ENCODE assay signal across 9 cellular contexts in the genomic region with DNA sequence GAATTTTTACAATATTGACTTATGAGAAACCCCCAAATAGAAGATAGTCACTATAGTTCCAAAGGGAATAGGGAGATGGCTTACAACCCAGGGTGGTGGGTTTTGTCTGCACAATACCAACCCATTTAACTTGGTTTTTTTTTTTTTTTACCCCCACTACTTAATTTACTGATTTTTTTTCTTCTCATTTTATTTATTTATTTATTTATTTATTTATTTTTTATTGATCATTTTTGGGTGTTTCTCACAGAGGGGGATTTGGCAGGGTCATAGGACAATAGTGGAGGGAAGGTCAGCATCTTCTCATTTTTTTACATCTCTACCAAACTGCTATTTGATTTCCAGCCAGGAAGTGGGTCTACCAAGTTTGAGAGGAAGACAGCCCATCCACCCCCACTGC.
"Had no signal": no experiment of that assay in that cellular context is flagged by ENCODE, and none has a peak within 500 bp of the region (broad histone marks: within the 10 kb centered on the region; RNA-seq: fewer than 3 reads in every experiment).

No MANE protein-coding gene starts in this region.

- H3K9me3 ChIP-seq: HAP-1 had no signal

- ATAC-seq: HepG2, K562 had no signal

- H3K27ac ChIP-seq: GM23248, HL-60 had no signal

- H3K4me3 ChIP-seq: GM23248, HAP-1, K562 had no signal

- DNase-seq: GM23248, GOT3, H7, IMR-90, KG1 had no signal

- FAIRE-seq: HepG2, K562 had no signal
